Comparison of ENCODE assay signal across 20 cellular contexts in genomic region chr6:68776382-68776781, GRCh38.
DNase-seq lines count a peak whose midpoint lies in the region; TF ChIP-seq lines count a peak whose summit lies in the region.
"Had no signal": no experiment of that assay in that cellular context is flagged by ENCODE, and none has a peak within 500 bp of the region (broad histone marks: within the 10 kb centered on the region; RNA-seq: fewer than 3 reads in every experiment).

No MANE protein-coding gene starts in this region.

- peaks cover 0 to 16% (median 0%) of the 10 kb centered on the region in 4 donors for H3K4me1 ChIP-seq in tibial nerve
- H3K4me1 ChIP-seq in A673 (ENCODE audit: insufficient read depth, low read length, poor library complexity, severe bottlenecking): peaks cover 41% of the 10 kb centered on the region
- H3K4me1 ChIP-seq: A549, SJSA1 had no signal

- WGBS in tibial nerve, 2 donors: 35 to 50% methylated on average over 2 of the region's 2 CpGs

- H3K27me3 ChIP-seq in neural cell (ENCODE audit: insufficient read depth, low read depth, low read length): no peaks in the 10 kb centered on the region
- H3K27me3 ChIP-seq in tibial nerve: no peaks in the 10 kb centered on the region
- H3K27me3 ChIP-seq in WERI-Rb-1 (ENCODE audit: insufficient read depth, low read depth, severe bottlenecking): no peaks in the 10 kb centered on the region
- H3K27me3 ChIP-seq in A673 (replicated peaks; ENCODE audit: insufficient read depth, low read depth, low read length, poor library complexity): no peaks in the 10 kb centered on the region
- H3K27me3 ChIP-seq: SJSA1 had no signal

- no peak overlapping the region for H2AFZ ChIP-seq in neural cell (ENCODE audit: low read depth, low read length)

- POLR2A ChIA-PET in A673 (lab: Charles Lee; ENCODE audit: low non-redundant PET): no interaction called here

- no peak for TF ChIP-seq POLR2A in tibial nerve (IDR thresholded peaks at IDR 0.05)

- H3K36me3 ChIP-seq in neural cell (ENCODE audit: insufficient read depth, low read length) (no peaks in the 10 kb centered on the region), tibial nerve (no peaks in the 10 kb centered on the region), WERI-Rb-1 (no peaks in the 10 kb centered on the region), A673 (ENCODE audit: insufficient read depth, low read length, poor library complexity, severe bottlenecking) (no peaks in the 10 kb centered on the region)
- H3K36me3 ChIP-seq: SJSA1 had no signal

- intact Hi-C loops in A673 (cut with micrococcal nuclease; ENCODE audit: unreplicated experiment): no loop called here

- BruUV-seq in A673 (replicated peaks; lab: Mats Ljungman, UMichigan): no TSS peak

- H3K4me3 ChIP-seq in neural cell (ENCODE audit: low read length) (peak overlapping the region; percentile 12), tibial nerve (no peak overlapping the region), WERI-Rb-1 (ENCODE audit: low read depth, low read length) (no peak overlapping the region), A673 (ENCODE audit: low read depth, low read length, poor library complexity, severe bottlenecking) (no peak overlapping the region)
- H3K4me3 ChIP-seq: A549, SJSA1 had no signal

- no peak for TF ChIP-seq RAD21 in neural cell (conservative IDR thresholded peaks at IDR 0.05)

- H3K27ac ChIP-seq in cingulate gyrus (ENCODE audit: low read depth, low read length) (peak overlapping the region; percentile 10), neural cell (ENCODE audit: low read length) (peak overlapping the region; percentile 42), tibial nerve (no peak overlapping the region), WERI-Rb-1 (no peak overlapping the region), A673 (ENCODE audit: low read depth, low read length, poor library complexity, severe bottlenecking) (no peak overlapping the region)
- H3K27ac ChIP-seq: A549, SJSA1 had no signal

- H3K9me3 ChIP-seq in neural cell (ENCODE audit: low read length) (no peaks in the 10 kb centered on the region), tibial nerve (no peaks in the 10 kb centered on the region), WERI-Rb-1 (ENCODE audit: severe bottlenecking) (no peaks in the 10 kb centered on the region), A673 (ENCODE audit: low read depth, low read length, poor library complexity, severe bottlenecking) (no peaks in the 10 kb centered on the region)
- H3K9me3 ChIP-seq: A549, SJSA1 had no signal

- H3F3A ChIP-seq in neural cell (ENCODE audit: insufficient read depth, low read length, poor library complexity, severe bottlenecking): no peaks in the 10 kb centered on the region

- no peak overlapping the region for H3K4me2 ChIP-seq in neural cell (ENCODE audit: low read length)
- H3K4me2 ChIP-seq: A549 had no signal

- no peak overlapping the region for H3K9ac ChIP-seq in neural cell (ENCODE audit: low read length)

- TF ChIP-seq EP300 in neural cell (conservative IDR thresholded peaks at IDR 0.05; ENCODE audit: poor library complexity, severe bottlenecking) (no peak), tibial nerve (IDR thresholded peaks at IDR 0.05) (no peak)

- DNase-seq in COR-L47 (lab: John Stamatoyannopoulos, UW) (peak; percentile 53), NCI-H1417 treated with DMSO at 0.1 percent for 48 hours (lab: John Stamatoyannopoulos, UW) (peak; percentile 22), tibial nerve (ENCODE audit: low spot score in 2 of 2) (no peak), WERI-Rb-1 (no peak), A673 (ENCODE audit: low spot score) (no peak), DMS79 (lab: John Stamatoyannopoulos, UW) (no peak)
- DNase-seq: CD4-positive, CD25-positive, alpha-beta regulatory T cell; GOT3; HCEC 1CT; KBM-7; NCI-H1436; NCI-H187 treated with DMSO at 0.1 percent for 48 hours; NCI-H2107; NCI-H2227 treated with DMSO at 0.1 percent for 48 hours; NCI-H524; NCI-H82 had no signal

- no peaks in the 10 kb centered on the region for H4K20me1 ChIP-seq in neural cell (ENCODE audit: insufficient read depth)

- H3K9me2 ChIP-seq in neural cell (ENCODE audit: insufficient read depth, low read length): no peaks in the 10 kb centered on the region

- CTCF ChIA-PET in A673 (lab: Charles Lee): no interaction called here

- no peak for TF ChIP-seq CTCF in neural cell (IDR thresholded peaks at IDR 0.05; ENCODE audit: poor library complexity, severe bottlenecking)
- no peak for TF ChIP-seq CTCF in tibial nerve (IDR thresholded peaks at IDR 0.05)
- TF ChIP-seq CTCF in WERI-Rb-1 (IDR thresholded peaks at IDR 0.05; ENCODE audit: low read depth, low read length): no peak
- no peak for TF ChIP-seq CTCF in A673 (conservative IDR thresholded peaks at IDR 0.05; ENCODE audit: low read depth, low read length)

- no peaks in the 10 kb centered on the region for H3K79me2 ChIP-seq in neural cell (replicated peaks; ENCODE audit: insufficient read depth, low read length)

TF ChIP-seq in neural cell, 6 proteins besides CTCF, POLR2A, EP300 and RAD21:
- TF ChIP-seq MXI1 (conservative IDR thresholded peaks at IDR 0.05; ENCODE audit: poor library complexity, severe bottlenecking) (no peak), TAF1 (IDR thresholded peaks at IDR 0.05; ENCODE audit: low read depth) (no peak), POLR2AphosphoS5 (IDR thresholded peaks at IDR 0.05) (no peak), EZH2 (IDR thresholded peaks at IDR 0.05; ENCODE audit: borderline replicate concordance, insufficient read depth, low read length, poor library complexity, severe bottlenecking) (no peak), REST (IDR thresholded peaks at IDR 0.05; ENCODE audit: borderline replicate concordance) (no peak), SMC3 (conservative IDR thresholded peaks at IDR 0.05; ENCODE audit: poor library complexity) (no peak)

Comparison
In these comparisons a context has a peak if more than half of its experiments do, and no peak if none do; other contexts are left out.
1. DNase-seq: peak in COR-L47 (single experiment) and NCI-H1417 treated with DMSO at 0.1 percent for 48 hours (single experiment); none in tibial nerve (0 of 2), WERI-Rb-1 (single experiment), A673 (single experiment) and DMS79 (single experiment).
2. H3K27ac ChIP-seq: peak in cingulate gyrus (single experiment) and neural cell (single experiment); none in tibial nerve (0 of 4), WERI-Rb-1 (single experiment) and A673 (single experiment).